Comparison of ENCODE assay signal across 7 cellular contexts in genomic region chr18:56638232-56639093, GRCh38. TPM values are rescaled to one million over a fixed set of nuclear protein-coding genes. Genes with fewer than 3 reads are reported as not detected.
DNase-seq lines count a peak whose midpoint lies in the region; ATAC-seq, FAIRE-seq and TF ChIP-seq lines count a peak whose summit lies in the region.

TXNL1 (minus strand) TSS chr18:56638592; CDS start chr18:56638440, 152 bp downstream.

- peaks cover 28% of the 10 kb centered on the region for H3K4me1 ChIP-seq in body of pancreas

- H3K4me3 ChIP-seq in body of pancreas, result peak within 1 kb of the TSS; percentile 92 to 93

- TF ChIP-seq POLR2A in body of pancreas (IDR thresholded peaks at IDR 0.05), result peak; percentile 82 to 95 (median 94)

- no peaks in the 10 kb centered on the region for H3K9me3 ChIP-seq in body of pancreas

- no peaks in the 10 kb centered on the region for H3K27me3 ChIP-seq in body of pancreas

- ATAC-seq in GM18520 (IDR thresholded peaks at IDR 0.05; ENCODE audit: unreplicated experiment), result peak; percentile 92
- peak; percentile 94 for ATAC-seq in HG03064 (IDR thresholded peaks at IDR 0.05; ENCODE audit: low read depth, unreplicated experiment)
- ATAC-seq in body of pancreas, result peak; percentile 98
- peak; percentile 100 for ATAC-seq in sciatic nerve

- intact Hi-C loops in body of pancreas (cut with DNase I) (no loop called here), sciatic nerve (cut with DNase I) (no loop called here)

- peak; percentile 41 for FAIRE-seq in TTC549 (lab: Jason Lieb, UNC)

- WGBS in body of pancreas, 2 donors, result 0 to 1% methylated on average over 43 to 63 of the region's 63 CpGs

- TF ChIP-seq CTCF in body of pancreas (IDR thresholded peaks at IDR 0.05), result no peak

- H3K27ac ChIP-seq in body of pancreas, result peak within 1 kb of the TSS; percentile 92 to 95 (median 93)

- DNase-seq in NCI-H2107 treated with DMSO at 0.1 percent for 48 hours (lab: John Stamatoyannopoulos, UW; ENCODE audit: unreplicated experiment), result peak; percentile 98
- peak; percentile 99 to 100 (median 100) for DNase-seq in body of pancreas
- DNase-seq in iPS DF 19.7 (ENCODE audit: low read depth, low spot score), result peak; percentile 92
- DNase-seq in sciatic nerve (ENCODE audit: low spot score), result peak; percentile 100

- no peaks in the 10 kb centered on the region for H3K36me3 ChIP-seq in body of pancreas (replicated peaks in 1 of 2; ENCODE audit: insufficient read depth in 1 of 2, low read depth in 2 of 2)

RNA-seq across cellular contexts. Expression of gene TXNL1, which starts in this region (rescaled TPM):
- total RNA-seq in body of pancreas (10 to 100 TPM in 1 of 2 donors, 1 to 10 TPM in 1; 9.2 to 13.2 TPM), sciatic nerve (54.2 TPM)

Comparison
In these comparisons a context has a peak if more than half of its experiments do, and no peak if none do; other contexts are left out.
1. Peak in every context shown above with its lines: DNase-seq, ATAC-seq, H3K4me3 ChIP-seq and H3K27ac ChIP-seq.